In genomic region chrX:69300323-69300722, GRCh38 we compare ENCODE assay signal across 8 cellular contexts.
"Had no signal": no experiment of that assay in that cellular context is flagged by ENCODE, and none has a peak within 500 bp of the region (broad histone marks: within the 10 kb centered on the region; RNA-seq: fewer than 3 reads in every experiment).

No MANE protein-coding gene starts in this region.

- H3K4me3 ChIP-seq: GM23248, HAP-1 had no signal

- H3K36me3 ChIP-seq: HAP-1 had no signal

- H3K9me3 ChIP-seq: HAP-1 had no signal

- H3K27ac ChIP-seq: GM23248, HL-60 had no signal

- ATAC-seq: HCT116, HepG2 had no signal

- H3K9ac ChIP-seq: GM23248 had no signal

- H2AFZ ChIP-seq: GM23248 had no signal

- DNase-seq: GM23248, GOT3, H7, KBM-7 had no signal
